Comparison of ENCODE assay signal across 8 cellular contexts in genomic region chr9:99266136-99267023, GRCh38. TPM values are rescaled to one million over a fixed set of nuclear protein-coding genes. Genes with fewer than 3 reads are reported as not detected.
DNase-seq lines count a peak whose midpoint lies in the region; ATAC-seq, FAIRE-seq and TF ChIP-seq lines count a peak whose summit lies in the region.

No MANE protein-coding gene starts in this region.

- WGBS in right lobe of liver (ENCODE audit: insufficient coverage, low coverage, low lambda C conversion rate, missing lambda C conversion rate), result 15% methylated on average over 13 of the region's 18 CpGs

- peak overlapping the region; percentile 55 for H3K27ac Mint-ChIP-seq in activated CD4-positive, alpha-beta T cell treated with anti-CD3 and anti-CD28 coated beads, Interleukin-2, amount 10 ng/mL, durations not matched to agents 24 days and 14 days

- H3K9me3 ChIP-seq in colonic mucosa (no peaks in the 10 kb centered on the region), right lobe of liver (no peaks in the 10 kb centered on the region)

- no peak overlapping the region for H3K9ac ChIP-seq in colonic mucosa (ENCODE audit: low read depth in 2 of 2, low read length in 2 of 2)

- intact Hi-C loops in activated CD4-positive, alpha-beta T cell treated with anti-CD3 and anti-CD28 coated beads, Interleukin-2, amount 10 ng/mL, durations not matched to agents 24 days and 14 days (cut with micrococcal nuclease), result loop anchor here (1.0 to 5.0 kb wide), 3 partner anchors 34 to 745 kb away; no protein-coding TSS in a partner anchor
- intact Hi-C loops in colonic mucosa (cut with DNase I) (no loop called here), right lobe of liver (cut with DNase I) (no loop called here)

- H3K27me3 ChIP-seq in colonic mucosa (no peaks in the 10 kb centered on the region), right lobe of liver (no peaks in the 10 kb centered on the region)

- peaks cover 26% of the 10 kb centered on the region for H3K4me1 Mint-ChIP-seq in activated CD4-positive, alpha-beta T cell treated with anti-CD3 and anti-CD28 coated beads, Interleukin-2, amount 10 ng/mL, durations not matched to agents 24 days and 14 days

- peak overlapping the region; percentile 61 for H3K4me3 Mint-ChIP-seq in activated CD4-positive, alpha-beta T cell treated with anti-CD3 and anti-CD28 coated beads, Interleukin-2, amount 10 ng/mL, durations not matched to agents 24 days and 14 days

- TF ChIP-seq POLR2A in GM12891 (IDR thresholded peaks at IDR 0.05; ENCODE audit: low read depth, low read length) (no peak), right lobe of liver (IDR thresholded peaks at IDR 0.05) (no peak)

- H3K4me1 ChIP-seq in colonic mucosa (no peaks in the 10 kb centered on the region), right lobe of liver (peaks cover 0 to 5% (median 0%) of the 10 kb centered on the region in 4 donors)

- H3K27me3 Mint-ChIP-seq in activated CD4-positive, alpha-beta T cell treated with anti-CD3 and anti-CD28 coated beads, Interleukin-2, amount 10 ng/mL, durations not matched to agents 24 days and 14 days, result peaks cover 13% of the 10 kb centered on the region

- no peak overlapping the region for H3K4me3 ChIP-seq in colonic mucosa
- no peak overlapping the region for H3K4me3 ChIP-seq in right lobe of liver

- peak; percentile 85 for FAIRE-seq in GM12891 (lab: Jason Lieb, UNC)

- H3K36me3 ChIP-seq in colonic mucosa (no peaks in the 10 kb centered on the region), right lobe of liver (no peaks in the 10 kb centered on the region)

- ATAC-seq in HG03039 (IDR thresholded peaks at IDR 0.05; ENCODE audit: unreplicated experiment), result peak; percentile 48
- peak; percentile 95 to 99 (median 98) for ATAC-seq in right lobe of liver

- peak; percentile 91 for TF ChIP-seq CTCF in 22Rv1 (IDR thresholded peaks at IDR 0.05)
- peak; percentile 58 for TF ChIP-seq CTCF in colonic mucosa (IDR thresholded peaks at IDR 0.05)
- peak; percentile 72 to 89 (median 81) for TF ChIP-seq CTCF in right lobe of liver (IDR thresholded peaks at IDR 0.05)

- H3K27ac ChIP-seq in 22Rv1 (no peak overlapping the region), colonic mucosa (no peak overlapping the region), right lobe of liver (no peak overlapping the region)

- DNase-seq in GM12891 (ENCODE audit: insufficient read length, low spot score), result no peak
- peak; percentile 41 for DNase-seq in NCI-H2227 treated with DMSO at 0.1 percent for 48 hours (lab: John Stamatoyannopoulos, UW)
- DNase-seq in activated CD4-positive, alpha-beta T cell treated with anti-CD3 and anti-CD28 coated beads, Interleukin-2, amount 10 ng/mL, durations not matched to agents 24 days and 14 days, result peak; percentile 88
- DNase-seq in colonic mucosa, result peak; percentile 59
- DNase-seq in right lobe of liver, result peak; percentile 72 to 85 (median 82)
- DNase-seq in stimulated activated CD4-positive, alpha-beta T cell treated with anti-CD3 and anti-CD28 coated beads, TNF-alpha, amount 100 ng/mL, for 48 hours (ENCODE audit: low read depth in 3 of 3), result peak; percentile 32 to 52 (median 33)

- no peaks in the 10 kb centered on the region for H3K36me3 Mint-ChIP-seq in activated CD4-positive, alpha-beta T cell treated with anti-CD3 and anti-CD28 coated beads, Interleukin-2, amount 10 ng/mL, durations not matched to agents 24 days and 14 days (ENCODE audit: low read depth)

- H3K9me3 Mint-ChIP-seq in activated CD4-positive, alpha-beta T cell treated with anti-CD3 and anti-CD28 coated beads, Interleukin-2, amount 10 ng/mL, durations not matched to agents 24 days and 14 days, result no peaks in the 10 kb centered on the region

TF ChIP-seq in GM12891, 5 proteins besides CTCF, POLR2A, EP300 and RAD21:
- TF ChIP-seq PAX5 (IDR thresholded peaks at IDR 0.05; ENCODE audit: insufficient read depth, low read length, severe bottlenecking) (peak; percentile 52), POU2F2 (IDR thresholded peaks at IDR 0.05; ENCODE audit: low read depth, low read length) (no peak; the same call in 1 of the 2 replicates)
TF ChIP-seq in GM12891: peak in this region for 1.

RNA-seq across cellular contexts. Expression of gene SEC61B, which starts 44.3 kb away (rescaled TPM):
- 570 TPM for polyA plus RNA-seq in GM12891 (2012; ENCODE audit: low read depth, missing spikeins)
- 169 and 170 TPM in 2 replicates for total RNA-seq in activated CD4-positive, alpha-beta T cell treated with anti-CD3 and anti-CD28 coated beads, Interleukin-2, amount 10 ng/mL, durations not matched to agents 24 days and 14 days
- total RNA-seq in colonic mucosa (100 to 1,000 TPM; 126 to 166 TPM), right lobe of liver (100 to 1,000 TPM in 5 of 6 experiments, 10 to 100 TPM in 1; 85.1 to 158 (median 131) TPM)

RNA-seq across cellular contexts. Expression of gene ALG2, which starts 44.6 kb away (rescaled TPM):
- 25.7 TPM for polyA plus RNA-seq in GM12891 (2012; ENCODE audit: low read depth, missing spikeins)
- total RNA-seq in activated CD4-positive, alpha-beta T cell treated with anti-CD3 and anti-CD28 coated beads, Interleukin-2, amount 10 ng/mL, durations not matched to agents 24 days and 14 days, result 29.2 and 31.0 TPM in 2 replicates
- total RNA-seq in colonic mucosa (10 to 100 TPM; 33.7 to 43.3 TPM), right lobe of liver (10 to 100 TPM; 26.2 to 32.6 (median 27.7) TPM)
